In the genomic region with DNA sequence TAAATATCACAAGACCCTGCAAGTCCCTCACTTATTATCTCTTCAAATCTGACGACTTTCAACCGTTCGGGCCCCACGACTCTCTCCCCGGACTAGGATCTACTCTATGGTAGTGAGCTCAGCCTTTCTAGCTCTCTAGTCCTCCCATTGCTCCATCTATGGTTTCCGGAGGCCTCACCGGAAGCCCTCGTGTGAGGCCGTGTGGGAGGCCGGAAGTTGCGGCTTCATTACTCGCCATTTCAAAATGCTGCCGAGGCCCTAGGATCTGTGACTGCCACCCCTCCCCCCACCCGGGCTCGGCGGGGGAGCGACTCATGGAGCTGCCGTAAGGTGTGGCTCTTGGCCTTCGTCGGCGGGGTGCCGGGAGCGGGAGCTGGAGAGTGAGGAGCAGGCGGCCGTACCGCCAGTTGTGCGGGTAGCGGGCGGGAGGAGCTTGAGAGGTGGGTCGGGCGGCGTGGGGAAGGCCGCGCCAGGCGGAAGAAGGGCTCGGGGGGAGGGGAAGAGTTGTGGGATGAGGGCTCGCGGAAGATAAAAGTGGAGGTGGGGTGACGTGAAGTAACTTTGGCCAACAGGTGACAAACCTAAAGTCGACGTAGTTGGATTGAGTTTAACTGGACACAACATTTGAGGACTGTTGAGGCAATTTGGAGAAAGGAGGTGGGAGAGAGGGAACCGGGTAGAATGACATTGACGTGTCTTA, we compare ENCODE assay signal across 8 cellular contexts. TPM values are rescaled to one million over a fixed set of nuclear protein-coding genes. Genes with fewer than 3 reads are reported as not detected.
A peak's percentile ranks its signal among the peaks of the same experiment; 100 is the strongest.
DNase-seq lines count a peak whose midpoint lies in the region; ATAC-seq, FAIRE-seq and TF ChIP-seq lines count a peak whose summit lies in the region.

TSS of gene MDM4 (plus strand) at position 227 of the 700 bp plus-strand sequence. CDS start 9,113 bp downstream, outside the sequence.

- H4K12ac ChIP-seq in trophoblast cell (ENCODE audit: low read depth, low read length) = peak within 1 kb of the TSS; percentile 97

- no peak within 1 kb of the TSS for H3K23ac ChIP-seq in trophoblast cell (ENCODE audit: low read length)

- TF ChIP-seq CTCF in cardiac muscle cell (IDR thresholded peaks at IDR 0.05; ENCODE audit: low read depth, low read length) = no peak
- TF ChIP-seq CTCF in tibial nerve (IDR thresholded peaks at IDR 0.05) = peak in 1 of 5 experiments; percentile 23

- H4K91ac ChIP-seq in trophoblast cell (ENCODE audit: low read depth, low read length) = peak within 1 kb of the TSS; percentile 90

- H2AFZ ChIP-seq in trophoblast cell (ENCODE audit: insufficient read depth, low read length, poor library complexity) = peak within 1 kb of the TSS; percentile 80

- peak within 1 kb of the TSS; percentile 90 for H3K18ac ChIP-seq in trophoblast cell (ENCODE audit: low read length)

- peak within 1 kb of the TSS; percentile 84 for H2BK5ac ChIP-seq in trophoblast cell (ENCODE audit: low read depth, low read length, poor library complexity)

- TF ChIP-seq EP300 in tibial nerve (IDR thresholded peaks at IDR 0.05) = peak; percentile 56 to 95

- H2BK120ac ChIP-seq in trophoblast cell (ENCODE audit: insufficient read depth, low read length, poor library complexity) = peak within 1 kb of the TSS; percentile 82

- H3K27me3 ChIP-seq in adipocyte (replicated peaks; ENCODE audit: control insufficient read depth, insufficient read depth, low read length) (no peaks in the 10 kb centered on the region), cardiac muscle cell (no peaks in the 10 kb centered on the region), trophoblast cell (ENCODE audit: insufficient read depth, low read length) (no peaks in the 10 kb centered on the region), tibial nerve (no peaks in the 10 kb centered on the region)

- TF ChIP-seq POLR2A in GM12892 (IDR thresholded peaks at IDR 0.05; ENCODE audit: low read depth, low read length) = peak; percentile 76
- TF ChIP-seq POLR2A in tibial nerve (IDR thresholded peaks at IDR 0.05) = peak; percentile 60 to 62

- FAIRE-seq in GM12892 (lab: Jason Lieb, UNC) = peak; percentile 74

- H3K9ac ChIP-seq in adipocyte (ENCODE audit: low read length) (peak within 1 kb of the TSS; percentile 97), trophoblast cell (ENCODE audit: low read length) (peak within 1 kb of the TSS; percentile 93)

- H3K4me3 ChIP-seq in adipocyte (ENCODE audit: low read length) (peak within 1 kb of the TSS; percentile 99), cardiac muscle cell (peak within 1 kb of the TSS; percentile 67), trophoblast cell (ENCODE audit: low read depth, low read length) (peak within 1 kb of the TSS; percentile 93), tibial nerve (peak within 1 kb of the TSS; percentile 60 to 97 (median 78))

- peak within 1 kb of the TSS; percentile 65 for H3K4me2 ChIP-seq in trophoblast cell (ENCODE audit: low read length)

- no peak within 1 kb of the TSS for H2BK12ac ChIP-seq in trophoblast cell (ENCODE audit: low read length)

- no CpG with 5 or more reads among the region's 43 CpGs for WGBS in trophoblast cell (ENCODE audit: extremely low coverage, insufficient coverage, insufficient read length)
- WGBS in tibial nerve, 2 donors = 0 to 1% methylated on average over 42 to 43 of the region's 43 CpGs

- H3K36me3 ChIP-seq in adipocyte (ENCODE audit: control insufficient read depth, insufficient read depth, low read length, severe bottlenecking) (peaks cover 5% of the 10 kb centered on the region), cardiac muscle cell (no peaks in the 10 kb centered on the region), trophoblast cell (ENCODE audit: control insufficient read depth in 1 of 2, insufficient read depth in 2 of 2, low read length in 2 of 2) (peaks cover 3 to 8% of the 10 kb centered on the region in 2 experiments), tibial nerve (peaks cover 0 to 12% (median 0%) of the 10 kb centered on the region in 3 donors)

- H3K14ac ChIP-seq in trophoblast cell (ENCODE audit: low read length) = peak within 1 kb of the TSS; percentile 91

- H3K9me3 ChIP-seq in adipocyte (ENCODE audit: control insufficient read depth, low read length) = no peaks in the 10 kb centered on the region
- H3K9me3 ChIP-seq in cardiac muscle cell (ENCODE audit: low read depth) = no peaks in the 10 kb centered on the region
- H3K9me3 ChIP-seq in trophoblast cell (ENCODE audit: insufficient read depth, low read depth, low read length) = no peaks in the 10 kb centered on the region
- H3K9me3 ChIP-seq in tibial nerve = no peaks in the 10 kb centered on the region

- H3K4me1 ChIP-seq in adipocyte (ENCODE audit: control insufficient read depth, insufficient read depth, low read length) (peaks cover 13% of the 10 kb centered on the region), cardiac muscle cell (ENCODE audit: low read depth) (no peaks in the 10 kb centered on the region), trophoblast cell (ENCODE audit: control insufficient read depth in 1 of 2, insufficient read depth in 2 of 2, low read length in 2 of 2) (peaks cover 0 to 2% of the 10 kb centered on the region in 2 experiments), tibial nerve (peaks cover 0 to 41% (median 22%) of the 10 kb centered on the region in 4 donors)

- DNase-seq in GM12892 (ENCODE audit: insufficient read length) (peak; percentile 65), NCI-H1436 treated with DMSO at 0.1 percent for 48 hours (lab: John Stamatoyannopoulos, UW) (peak; percentile 94), SW480 (ENCODE audit: low spot score) (peak; percentile 97), adipocyte (ENCODE audit: low read depth) (peak; percentile 98), cardiac muscle cell (ENCODE audit: low read depth in 1 of 2, low spot score in 1 of 2) (peak; percentile 95 to 98), trophoblast cell (peak; percentile 94 to 98), tibial nerve (ENCODE audit: low spot score in 2 of 2) (peak; percentile 72 to 85)

- peak within 1 kb of the TSS; percentile 91 for H3K4ac ChIP-seq in trophoblast cell (ENCODE audit: low read depth, low read length)

- ATAC-seq in HG02852 (IDR thresholded peaks at IDR 0.05; ENCODE audit: unreplicated experiment) = peak; percentile 73

- H3K27ac ChIP-seq in cardiac muscle cell = peak within 1 kb of the TSS; percentile 98
- peak within 1 kb of the TSS; percentile 91 for H3K27ac ChIP-seq in trophoblast cell (ENCODE audit: low read depth, low read length)
- H3K27ac ChIP-seq in tibial nerve = peak within 1 kb of the TSS; percentile 89 to 99 (median 91)

- peak within 1 kb of the TSS; percentile 58 for H2AK5ac ChIP-seq in trophoblast cell (ENCODE audit: low read length)

- H3K79me1 ChIP-seq in trophoblast cell (ENCODE audit: low read length) = peaks cover 10% of the 10 kb centered on the region

- peaks cover 16% of the 10 kb centered on the region for H3K79me2 ChIP-seq in trophoblast cell (ENCODE audit: control insufficient read depth, insufficient read depth, low read length, poor library complexity)

- H4K8ac ChIP-seq in trophoblast cell (ENCODE audit: low read depth, low read length) = peak within 1 kb of the TSS; percentile 95

RNA-seq across cellular contexts. Expression of gene MDM4, which starts in this region (rescaled TPM):
- 37.1 TPM for polyA plus RNA-seq in GM12892 (2012; ENCODE audit: missing spikeins)
- 38.6 and 62.0 TPM in 2 replicates for total RNA-seq in cardiac muscle cell
- polyA plus RNA-seq in cardiac muscle cell = 22.5 and 30.8 TPM in 2 replicates
- polyA plus RNA-seq in trophoblast cell (2013) = 16.1 and 17.2 TPM in 2 replicates
- 100 to 1,000 TPM in 2 of 4 donors, 10 to 100 TPM in 2; 83.0 to 113 (median 101) TPM for total RNA-seq in tibial nerve

Comparison
In these comparisons a context has a peak if more than half of its experiments do, and no peak if none do; other contexts are left out.
1. Peak in every context shown above with its lines: DNase-seq, ATAC-seq, H3K4me3 ChIP-seq and H3K27ac ChIP-seq.